Comparison of ENCODE assay signal across 12 cellular contexts in the genomic region with DNA sequence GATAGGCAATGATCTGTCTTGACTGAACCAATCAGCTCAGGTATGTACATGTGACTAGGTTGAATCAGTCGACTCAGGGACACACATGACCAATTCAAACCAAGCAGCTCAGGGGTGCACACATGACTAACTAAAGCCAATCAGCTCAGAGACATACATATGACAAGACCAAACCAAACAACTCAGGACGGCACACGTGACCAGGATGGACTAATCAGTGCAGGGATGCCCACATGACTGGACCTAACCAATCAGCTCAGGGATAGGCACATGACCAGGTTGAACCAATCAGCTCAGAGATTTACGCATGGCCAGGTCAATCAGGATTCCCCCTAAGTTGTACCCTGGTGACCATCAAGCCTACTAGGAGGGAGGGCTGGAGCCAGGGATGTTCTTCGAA.
"Had no signal": no experiment of that assay in that cellular context is flagged by ENCODE, and none has a peak within 500 bp of the region (broad histone marks: within the 10 kb centered on the region; RNA-seq: fewer than 3 reads in every experiment).

No MANE protein-coding gene starts in this region.

- H3K4me3 Mint-ChIP-seq: activated CD4-positive, alpha-beta T cell treated with anti-CD3 and anti-CD28 coated beads, Interleukin-2, amount 10 ng/mL, durations not matched to agents 24 days and 14 days had no signal

- DNase-seq: activated CD4-positive, alpha-beta T cell treated with anti-CD3 and anti-CD28 coated beads, Interleukin-2, amount 10 ng/mL, durations not matched to agents 24 days and 14 days; activated gamma-delta T cell treated with Interleukin-2 at 50 U/mL for 16 hours; kidney; stimulated activated CD4-positive, alpha-beta T cell treated with anti-CD3 and anti-CD28 coated beads, Interleukin-4, amount 100 ng/mL, for 1 hour; stimulated activated CD8-positive, alpha-beta memory T cell treated with anti-CD3 and anti-CD28 coated beads, Interleukin-4, amount 100 ng/mL, for 48 hours; T-helper 9 cell; thyroid gland had no signal

- ATAC-seq: gastroesophageal sphincter had no signal

- H3K9me3 ChIP-seq: gastroesophageal sphincter, thyroid gland had no signal

- H3K27me3 ChIP-seq: thyroid gland had no signal

- H3K36me3 ChIP-seq: gastroesophageal sphincter, thyroid gland had no signal

- H3K4me3 ChIP-seq: gastroesophageal sphincter, thyroid gland had no signal

- H3K4me1 ChIP-seq: gastroesophageal sphincter, thyroid gland had no signal

- H3K27ac ChIP-seq: gastroesophageal sphincter, thyroid gland, VCaP had no signal

- FAIRE-seq: colon, endothelial cell of umbilical vein, kidney, urothelium cell line had no signal

- H3K9me3 Mint-ChIP-seq: activated CD4-positive, alpha-beta T cell treated with anti-CD3 and anti-CD28 coated beads, Interleukin-2, amount 10 ng/mL, durations not matched to agents 24 days and 14 days had no signal

- H3K27me3 Mint-ChIP-seq: activated CD4-positive, alpha-beta T cell treated with anti-CD3 and anti-CD28 coated beads, Interleukin-2, amount 10 ng/mL, durations not matched to agents 24 days and 14 days had no signal
